In the genomic region with DNA sequence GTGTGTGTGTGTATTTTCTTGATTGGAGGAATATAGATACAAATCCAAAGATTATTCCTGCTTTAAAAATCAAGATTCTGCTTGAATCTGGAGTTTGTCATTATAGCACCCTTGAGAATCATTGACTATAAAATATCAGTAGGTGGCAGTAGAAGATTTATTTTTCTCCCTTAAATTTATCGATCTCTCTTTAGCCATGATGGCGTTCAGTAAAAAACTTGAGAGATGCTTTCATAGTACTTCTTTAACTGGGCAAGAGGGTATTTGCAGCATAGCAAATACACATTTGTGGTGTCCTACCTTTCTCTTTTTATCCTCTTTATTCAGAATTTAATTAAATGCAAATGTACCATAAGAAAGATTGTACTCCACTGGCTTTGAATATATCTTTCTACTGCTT, we compare ENCODE assay signal across 8 cellular contexts.
DNase-seq lines count a peak whose midpoint lies in the region; ATAC-seq, FAIRE-seq and TF ChIP-seq lines count a peak whose summit lies in the region.

No MANE protein-coding gene starts in this region.

- CTCF ChIA-PET in activated naive CD4-positive, alpha-beta T cell treated with anti-CD3 and anti-CD28 coated beads, Interleukin-2, amount 10 ng/mL, durations not matched to agents 7 days and 5 days (lab: Charles Lee): interaction anchor here (0.7 to 2.5 kb wide), 5 partner anchors 66 to 553 kb away, joined by 3 to 20 read pairs (median 4); no protein-coding TSS in a partner anchor

- no peak overlapping the region for H3K4me3 ChIP-seq in Peyer's patch
- H3K4me3 ChIP-seq in WERI-Rb-1 (ENCODE audit: low read depth, low read length): no peak overlapping the region

- TF ChIP-seq CTCF in Peyer's patch (IDR thresholded peaks at IDR 0.05): peak in 4 of 6 experiments; percentile 55 to 70 (median 64)
- TF ChIP-seq CTCF in nephron progenitor cell (IDR thresholded peaks at IDR 0.05): peak; percentile 14
- TF ChIP-seq CTCF in WERI-Rb-1 (IDR thresholded peaks at IDR 0.05; ENCODE audit: low read depth, low read length): no peak

- peak; percentile 80 for FAIRE-seq in endometrium (lab: Jason Lieb, UNC)

- H3K36me3 ChIP-seq in Peyer's patch: no peaks in the 10 kb centered on the region
- H3K36me3 ChIP-seq in WERI-Rb-1: peaks cover 27% of the 10 kb centered on the region

- H3K27ac ChIP-seq in Peyer's patch (no peak overlapping the region), WERI-Rb-1 (no peak overlapping the region)

- peaks cover 7% of the 10 kb centered on the region for H3K36me3 Mint-ChIP-seq in nephron progenitor cell (ENCODE audit: low read depth)
- H3K36me3 Mint-ChIP-seq in activated naive CD4-positive, alpha-beta T cell treated with anti-CD3 and anti-CD28 coated beads, Interleukin-2, amount 10 ng/mL, durations not matched to agents 7 days and 5 days: no peaks in the 10 kb centered on the region

- H3K27me3 Mint-ChIP-seq in nephron progenitor cell (ENCODE audit: low read depth, poor library complexity): no peaks in the 10 kb centered on the region
- peaks cover 4% of the 10 kb centered on the region for H3K27me3 Mint-ChIP-seq in activated naive CD4-positive, alpha-beta T cell treated with anti-CD3 and anti-CD28 coated beads, Interleukin-2, amount 10 ng/mL, durations not matched to agents 7 days and 5 days

- H3K9me3 Mint-ChIP-seq in nephron progenitor cell: no peaks in the 10 kb centered on the region
- H3K9me3 Mint-ChIP-seq in activated naive CD4-positive, alpha-beta T cell treated with anti-CD3 and anti-CD28 coated beads, Interleukin-2, amount 10 ng/mL, durations not matched to agents 7 days and 5 days: no peaks in the 10 kb centered on the region

- TF ChIP-seq POLR2A in Peyer's patch (IDR thresholded peaks at IDR 0.05): no peak

- ATAC-seq in HG03565 (IDR thresholded peaks at IDR 0.05; ENCODE audit: unreplicated experiment): peak; percentile 61

- peak overlapping the region; percentile 16 for H3K27ac Mint-ChIP-seq in nephron progenitor cell
- no peak overlapping the region for H3K27ac Mint-ChIP-seq in activated naive CD4-positive, alpha-beta T cell treated with anti-CD3 and anti-CD28 coated beads, Interleukin-2, amount 10 ng/mL, durations not matched to agents 7 days and 5 days

- no peaks in the 10 kb centered on the region for H3K9me3 ChIP-seq in Peyer's patch
- no peaks in the 10 kb centered on the region for H3K9me3 ChIP-seq in WERI-Rb-1 (ENCODE audit: severe bottlenecking)

- H3K27me3 ChIP-seq in Peyer's patch (no peaks in the 10 kb centered on the region), WERI-Rb-1 (ENCODE audit: insufficient read depth, low read depth, severe bottlenecking) (no peaks in the 10 kb centered on the region)

- H3K4me3 Mint-ChIP-seq in nephron progenitor cell: no peak overlapping the region
- H3K4me3 Mint-ChIP-seq in activated naive CD4-positive, alpha-beta T cell treated with anti-CD3 and anti-CD28 coated beads, Interleukin-2, amount 10 ng/mL, durations not matched to agents 7 days and 5 days: no peak overlapping the region

- H3K4me1 ChIP-seq in Peyer's patch: no peaks in the 10 kb centered on the region

- DNase-seq in NCI-H1436 (lab: John Stamatoyannopoulos, UW) (peak; percentile 40), NCI-H1436 treated with DMSO at 0.1 percent for 48 hours (lab: John Stamatoyannopoulos, UW) (no peak), Peyer's patch (no peak), nephron progenitor cell (no peak), WERI-Rb-1 (no peak)
- no peak for DNase-seq in activated naive CD4-positive, alpha-beta T cell treated with anti-CD3 and anti-CD28 coated beads, Interleukin-2, amount 10 ng/mL, durations not matched to agents 7 days and 5 days

- no peaks in the 10 kb centered on the region for H3K4me1 Mint-ChIP-seq in nephron progenitor cell
- H3K4me1 Mint-ChIP-seq in activated naive CD4-positive, alpha-beta T cell treated with anti-CD3 and anti-CD28 coated beads, Interleukin-2, amount 10 ng/mL, durations not matched to agents 7 days and 5 days: peaks cover 3% of the 10 kb centered on the region
